1 cellular context compared by ENCODE assay signal in the genomic region with DNA sequence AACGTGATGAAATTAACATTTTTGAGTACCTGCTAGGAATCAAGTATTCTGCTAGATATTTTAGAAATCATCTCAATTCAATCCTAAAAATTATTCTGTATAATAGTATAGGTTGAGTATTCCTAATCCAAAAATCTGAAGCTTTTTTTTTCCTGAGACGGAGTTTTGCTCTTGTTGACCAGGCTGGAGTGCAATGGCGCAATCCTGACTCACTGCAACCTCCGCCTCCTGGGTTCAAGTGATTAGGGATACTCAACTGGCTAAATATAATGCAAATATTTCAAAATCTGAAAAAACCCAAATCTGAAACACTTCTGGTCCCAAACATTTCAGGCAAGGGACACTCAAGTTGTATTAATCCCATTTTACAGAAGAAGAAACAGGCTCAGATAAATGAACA.
TF ChIP-seq lines count a peak whose summit lies in the region.

No MANE protein-coding gene starts in this region.

TF ChIP-seq in K562, 482 proteins besides CTCF, POLR2A, EP300 and RAD21:
- TF ChIP-seq JUNB (CRISPR knock-in tag; conservative IDR thresholded peaks at IDR 0.05) = no peak
- TF ChIP-seq, protein P1, sequence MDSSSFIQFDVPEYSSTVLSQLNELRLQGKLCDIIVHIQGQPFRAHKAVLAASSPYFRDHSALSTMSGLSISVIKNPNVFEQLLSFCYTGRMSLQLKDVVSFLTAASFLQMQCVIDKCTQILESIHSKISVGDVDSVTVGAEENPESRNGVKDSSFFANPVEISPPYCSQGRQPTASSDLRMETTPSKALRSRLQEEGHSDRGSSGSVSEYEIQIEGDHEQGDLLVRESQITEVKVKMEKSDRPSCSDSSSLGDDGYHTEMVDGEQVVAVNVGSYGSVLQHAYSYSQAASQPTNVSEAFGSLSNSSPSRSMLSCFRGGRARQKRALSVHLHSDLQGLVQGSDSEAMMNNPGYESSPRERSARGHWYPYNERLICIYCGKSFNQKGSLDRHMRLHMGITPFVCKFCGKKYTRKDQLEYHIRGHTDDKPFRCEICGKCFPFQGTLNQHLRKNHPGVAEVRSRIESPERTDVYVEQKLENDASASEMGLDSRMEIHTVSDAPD (CRISPR knock-in tag; IDR thresholded peaks at IDR 0.05) = no peak
- peak; percentile 47; the same call in 1 of the 2 replicates for TF ChIP-seq CEBPB (tag; IDR thresholded peaks at IDR 0.05)
- 0 out of 2 replicates have a peak, but pooled peaks have one; percentile 35 for TF ChIP-seq FOSL1 (tag; conservative IDR thresholded peaks at IDR 0.05)
- TF ChIP-seq CEBPG (CRISPR knock-in tag; IDR thresholded peaks at IDR 0.05) = no peak
- 0 out of 4 replicates have a peak, but pooled peaks of 1 of the 2 experiments have one; percentile 32 for TF ChIP-seq CEBPG (tag; conservative IDR thresholded peaks at IDR 0.05 in 1 of 2, IDR thresholded peaks at IDR 0.05 in 1 of 2)
- no peak for TF ChIP-seq ZNF444 (CRISPR knock-in tag; IDR thresholded peaks at IDR 0.05)
- TF ChIP-seq, protein P2, sequence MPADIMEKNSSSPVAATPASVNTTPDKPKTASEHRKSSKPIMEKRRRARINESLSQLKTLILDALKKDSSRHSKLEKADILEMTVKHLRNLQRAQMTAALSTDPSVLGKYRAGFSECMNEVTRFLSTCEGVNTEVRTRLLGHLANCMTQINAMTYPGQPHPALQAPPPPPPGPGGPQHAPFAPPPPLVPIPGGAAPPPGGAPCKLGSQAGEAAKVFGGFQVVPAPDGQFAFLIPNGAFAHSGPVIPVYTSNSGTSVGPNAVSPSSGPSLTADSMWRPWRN (IDR thresholded peaks at IDR 0.05; ENCODE audit: low read depth) = no peak
TF ChIP-seq in K562: peak in this region for 3.
